In genomic region chr19:32123355-32123940, GRCh38 we compare ENCODE assay signal across 18 cellular contexts.
DNase-seq lines count a peak whose midpoint lies in the region; ATAC-seq, FAIRE-seq and TF ChIP-seq lines count a peak whose summit lies in the region.
"Had no signal": no experiment of that assay in that cellular context is flagged by ENCODE, and none has a peak within 500 bp of the region (broad histone marks: within the 10 kb centered on the region; RNA-seq: fewer than 3 reads in every experiment).

No MANE protein-coding gene starts in this region.

- H3K9me3 ChIP-seq in BLaER1 treated with 17β-estradiol and CSF1 and Interleukin-3, amounts not matched to agents 10 nM and 100 nM (replicated peaks in 1 of 11): peaks cover 0 to 14% (median 7%) of the 10 kb centered on the region in 11 experiments; a peak in 9 of 22 replicates
- peaks cover 2 to 4% of the 10 kb centered on the region in 2 experiments; a peak in 1 of 4 replicates for H3K9me3 ChIP-seq in H1 (ENCODE audit: insufficient read depth in 2 of 2, low read depth in 1 of 2, low read length in 1 of 2)
- no peaks in the 10 kb centered on the region for H3K9me3 ChIP-seq in right lobe of liver
- peaks cover 0 to 10% (median 0%) of the 10 kb centered on the region in 4 donors for H3K9me3 ChIP-seq in Peyer's patch
- H3K9me3 ChIP-seq: Caco-2 had no signal

- H3K79me2 ChIP-seq in H1 (ENCODE audit: control insufficient read depth in 1 of 2, insufficient read depth in 2 of 2, low read length in 2 of 2): no peaks in the 10 kb centered on the region

- FAIRE-seq in H1 (lab: Jason Lieb, UNC) (no peak), urothelium cell line (lab: Jason Lieb, UNC) (peak; percentile 48)
- FAIRE-seq: D721Med, G401.6, GM12891, GM18507, HTR-8/SVneo had no signal

- peak; percentile 22 to 73 (median 46) for ATAC-seq in right lobe of liver

- no peak overlapping the region for H3K56ac ChIP-seq in H1 (replicated peaks; ENCODE audit: insufficient read length, low read depth, low read length)

- no peak for TF ChIP-seq EP300 in H1 (IDR thresholded peaks at IDR 0.05; ENCODE audit: borderline replicate concordance in 1 of 2, low read depth in 2 of 2, low read length in 2 of 2)

- peak overlapping the region in 1 of 11 experiments; percentile 25; a peak in 2 of 22 replicates for H3K9ac ChIP-seq in BLaER1 treated with 17β-estradiol and CSF1 and Interleukin-3, amounts not matched to agents 10 nM and 100 nM
- no peak overlapping the region for H3K9ac ChIP-seq in H1 (replicated peaks in 1 of 4; ENCODE audit: extremely low read depth in 1 of 4, low read depth in 3 of 4, low read length in 3 of 4)

- TF ChIP-seq POLR2A in H1 (IDR thresholded peaks at IDR 0.05; ENCODE audit: control extremely low read depth in 1 of 2, low read depth in 2 of 2, low read length in 2 of 2): no peak
- TF ChIP-seq POLR2A in right lobe of liver (IDR thresholded peaks at IDR 0.05): no peak
- TF ChIP-seq POLR2A in Peyer's patch (IDR thresholded peaks at IDR 0.05): no peak

- H4K8ac ChIP-seq in H1 (ENCODE audit: extremely low read depth, insufficient read depth, low read length): peak overlapping the region; percentile 19; the same call in 1 of the 2 replicates

- H3K4ac ChIP-seq in H1 (replicated peaks; ENCODE audit: insufficient read length, low read depth, low read length): no peak overlapping the region

- H2BK120ac ChIP-seq in H1 (replicated peaks; ENCODE audit: low read depth, low read length): no peak overlapping the region

- no peak overlapping the region for H2AK5ac ChIP-seq in H1 (ENCODE audit: low read depth, low read length)

- POLR2A ChIA-PET in H1 (lab: Charles Lee; ENCODE audit: partially characterized antibody): no interaction called here

- H2BK20ac ChIP-seq in H1 (ENCODE audit: low read length): no peak overlapping the region

- no peaks in the 10 kb centered on the region for H4K20me1 ChIP-seq in BLaER1 treated with 17β-estradiol and CSF1 and Interleukin-3, amounts not matched to agents 10 nM and 100 nM
- no peaks in the 10 kb centered on the region for H4K20me1 ChIP-seq in H1 (replicated peaks in 1 of 2; ENCODE audit: control insufficient read depth in 1 of 2, insufficient read depth in 2 of 2, low read length in 2 of 2)

- no peak overlapping the region for H2BK15ac ChIP-seq in H1 (ENCODE audit: low read length)

- TF ChIP-seq CTCF in H1 (IDR thresholded peaks at IDR 0.05; ENCODE audit: control extremely low read depth in 1 of 3, insufficient read depth in 1 of 3, low read depth in 1 of 3, low read length in 3 of 3): no peak
- no peak for TF ChIP-seq CTCF in right lobe of liver (IDR thresholded peaks at IDR 0.05)
- TF ChIP-seq CTCF in Peyer's patch (IDR thresholded peaks at IDR 0.05): no peak

- no peaks in the 10 kb centered on the region for H3K36me3 ChIP-seq in BLaER1 treated with 17β-estradiol and CSF1 and Interleukin-3, amounts not matched to agents 10 nM and 100 nM
- H3K36me3 ChIP-seq in H1 (ENCODE audit: control insufficient read depth in 2 of 4, insufficient read depth in 4 of 4, low read length in 3 of 4) (no peaks in the 10 kb centered on the region), right lobe of liver (no peaks in the 10 kb centered on the region), Peyer's patch (no peaks in the 10 kb centered on the region)

- H3K27ac ChIP-seq in BLaER1 treated with 17β-estradiol and CSF1 and Interleukin-3, amounts not matched to agents 10 nM and 100 nM: peak overlapping the region in 5 of 11 experiments; percentile 18 to 71 (median 65); a peak in 7 of 22 replicates
- no peak overlapping the region for H3K27ac ChIP-seq in H1 (ENCODE audit: low read depth, low read length)
- H3K27ac ChIP-seq in right lobe of liver: no peak overlapping the region
- H3K27ac ChIP-seq in Peyer's patch: no peak overlapping the region
- H3K27ac ChIP-seq: C4-2B had no signal

- H3K14ac ChIP-seq in H1 (ENCODE audit: insufficient read length): no peak overlapping the region

- H4K5ac ChIP-seq in H1 (ENCODE audit: insufficient read length, low read depth, low read length): no peak overlapping the region

- no peaks in the 10 kb centered on the region for H3K27me3 ChIP-seq in BLaER1 treated with 17β-estradiol and CSF1 and Interleukin-3, amounts not matched to agents 10 nM and 100 nM
- H3K27me3 ChIP-seq in H1 (replicated peaks in 1 of 4; ENCODE audit: control insufficient read depth in 3 of 4, extremely low read depth in 1 of 4, insufficient read depth in 3 of 4, low read length in 3 of 4) (no peaks in the 10 kb centered on the region), right lobe of liver (no peaks in the 10 kb centered on the region), Peyer's patch (no peaks in the 10 kb centered on the region)

- H3K4me3 ChIP-seq in BLaER1 treated with 17β-estradiol and CSF1 and Interleukin-3, amounts not matched to agents 10 nM and 100 nM: no peak overlapping the region
- no peak overlapping the region for H3K4me3 ChIP-seq in H1 (ENCODE audit: extremely low read depth in 1 of 4, insufficient read depth in 2 of 4, low read depth in 3 of 4, low read length in 4 of 4)
- H3K4me3 ChIP-seq in right lobe of liver: no peak overlapping the region
- H3K4me3 ChIP-seq in Peyer's patch: no peak overlapping the region

- no peak overlapping the region for H3K18ac ChIP-seq in H1 (ENCODE audit: extremely low read depth, low read length)

- 93% methylated on average over 10 of the region's 11 CpGs; no CpG with 5 or more reads in 1 of the 2 experiments for WGBS in H1 (ENCODE audit: extremely low coverage in 1 of 2, insufficient coverage in 1 of 2, insufficient read length in 1 of 2, insufficient replicate concordance in 2 of 2, low coverage in 1 of 2, low lambda C conversion rate in 2 of 2, missing lambda C conversion rate in 1 of 2), 2 experiments
- 19% methylated on average over 9 of the region's 11 CpGs for WGBS in right lobe of liver (ENCODE audit: insufficient coverage, low coverage, low lambda C conversion rate, missing lambda C conversion rate)

- H2AFZ ChIP-seq in H1 (ENCODE audit: low read length): peak overlapping the region; percentile 36

- H4K91ac ChIP-seq in H1 (replicated peaks; ENCODE audit: insufficient read length, low read length): no peak overlapping the region

- H3K23ac ChIP-seq in H1 (ENCODE audit: insufficient read length): no peak overlapping the region

- peak in 1 of 2 experiments; percentile 26 for DNase-seq in H1 (ENCODE audit: low read depth in 1 of 2, low spot score in 2 of 2)
- DNase-seq in right lobe of liver: no peak
- DNase-seq in urothelium cell line (ENCODE audit: low spot score): no peak
- DNase-seq in kidney tubule cell (ENCODE audit: low spot score): no peak
- DNase-seq in stimulated activated CD4-positive, alpha-beta T cell treated with anti-CD3 and anti-CD28 coated beads, Interleukin-4, amount 100 ng/mL, for 24 hours: no peak
- no peak for DNase-seq in Peyer's patch
- DNase-seq: Caco-2; CD4-positive, alpha-beta T cell; GOT3; H9; KG1 had no signal

- no peak overlapping the region for H2BK12ac ChIP-seq in H1 (ENCODE audit: low read depth, low read length)

- H3K23me2 ChIP-seq in H1 (ENCODE audit: low read depth, low read length): no peaks in the 10 kb centered on the region

- H3K4me1 ChIP-seq in BLaER1 treated with 17β-estradiol and CSF1 and Interleukin-3, amounts not matched to agents 10 nM and 100 nM: peaks cover 10 to 39% (median 32%) of the 10 kb centered on the region in 10 experiments
- no peaks in the 10 kb centered on the region; a peak in 1 of 7 replicates for H3K4me1 ChIP-seq in H1 (replicated peaks in 1 of 4; ENCODE audit: control insufficient read depth in 3 of 4, insufficient read depth in 4 of 4, low read length in 3 of 4)
- no peaks in the 10 kb centered on the region for H3K4me1 ChIP-seq in right lobe of liver
- H3K4me1 ChIP-seq in Peyer's patch: no peaks in the 10 kb centered on the region
- H3K4me1 ChIP-seq: Caco-2 had no signal

- CTCF ChIA-PET in H1 (lab: Charles Lee; ENCODE audit: partially characterized antibody): interaction anchor here (0.8 kb wide), 1 partner anchor 16 kb away, joined by 3 read pairs; no protein-coding TSS in a partner anchor

- H3K4me2 ChIP-seq in BLaER1 treated with 17β-estradiol and CSF1 and Interleukin-3, amounts not matched to agents 10 nM and 100 nM: peak overlapping the region in 9 of 11 experiments; percentile 12 to 69 (median 52); a peak in 17 of 22 replicates
- no peak overlapping the region for H3K4me2 ChIP-seq in H1 (ENCODE audit: insufficient read depth in 1 of 2, low read depth in 2 of 2, low read length in 2 of 2)

- intact Hi-C loops in right lobe of liver (cut with DNase I): no loop called here

- no peak overlapping the region for H2BK5ac ChIP-seq in H1 (ENCODE audit: low read depth, low read length)

- no peaks in the 10 kb centered on the region for H3K79me1 ChIP-seq in H1 (ENCODE audit: low read depth, low read length)

- TF ChIP-seq RAD21 in H1 (IDR thresholded peaks at IDR 0.05 in 1 of 2, conservative IDR thresholded peaks at IDR 0.05 in 1 of 2; ENCODE audit: low read depth in 2 of 2, low read length in 2 of 2): no peak

TF ChIP-seq in H1, 55 proteins besides CTCF, POLR2A, EP300 and RAD21:
- TF ChIP-seq HDAC2 (IDR thresholded peaks at IDR 0.05; ENCODE audit: borderline replicate concordance in 1 of 2, low read depth in 2 of 2, low read length in 2 of 2) (no peak), MAFK (IDR thresholded peaks at IDR 0.05; ENCODE audit: low read depth, low read length) (no peak), CHD2 (IDR thresholded peaks at IDR 0.05; ENCODE audit: low read length) (no peak), SP4 (IDR thresholded peaks at IDR 0.05; ENCODE audit: low read length) (no peak), FOSL1 (IDR thresholded peaks at IDR 0.05; ENCODE audit: insufficient read depth, low read depth, low read length) (no peak), BRCA1 (IDR thresholded peaks at IDR 0.05; ENCODE audit: low read depth, low read length) (no peak), KDM4A (IDR thresholded peaks at IDR 0.05; ENCODE audit: low read depth, low read length, severe bottlenecking) (no peak), ATF2 (IDR thresholded peaks at IDR 0.05; ENCODE audit: low read length) (no peak), ASH2L (IDR thresholded peaks at IDR 0.05; ENCODE audit: low read length) (no peak), RNF2 (IDR thresholded peaks at IDR 0.05; ENCODE audit: borderline replicate concordance, low read depth, low read length, missing control alignments, poor library complexity, severe bottlenecking) (no peak), CBX8 (IDR thresholded peaks at IDR 0.05; ENCODE audit: borderline replicate concordance, low read depth, low read length) (no peak)

Comparison
In these comparisons a context has a peak if more than half of its experiments do, and no peak if none do; other contexts are left out.
1. H3K4me2 ChIP-seq: peak in BLaER1 treated with 17β-estradiol and CSF1 and Interleukin-3, amounts not matched to agents 10 nM and 100 nM (9 of 11); none in H1 (0 of 2).